8 cellular contexts compared by ENCODE assay signal in the genomic region with DNA sequence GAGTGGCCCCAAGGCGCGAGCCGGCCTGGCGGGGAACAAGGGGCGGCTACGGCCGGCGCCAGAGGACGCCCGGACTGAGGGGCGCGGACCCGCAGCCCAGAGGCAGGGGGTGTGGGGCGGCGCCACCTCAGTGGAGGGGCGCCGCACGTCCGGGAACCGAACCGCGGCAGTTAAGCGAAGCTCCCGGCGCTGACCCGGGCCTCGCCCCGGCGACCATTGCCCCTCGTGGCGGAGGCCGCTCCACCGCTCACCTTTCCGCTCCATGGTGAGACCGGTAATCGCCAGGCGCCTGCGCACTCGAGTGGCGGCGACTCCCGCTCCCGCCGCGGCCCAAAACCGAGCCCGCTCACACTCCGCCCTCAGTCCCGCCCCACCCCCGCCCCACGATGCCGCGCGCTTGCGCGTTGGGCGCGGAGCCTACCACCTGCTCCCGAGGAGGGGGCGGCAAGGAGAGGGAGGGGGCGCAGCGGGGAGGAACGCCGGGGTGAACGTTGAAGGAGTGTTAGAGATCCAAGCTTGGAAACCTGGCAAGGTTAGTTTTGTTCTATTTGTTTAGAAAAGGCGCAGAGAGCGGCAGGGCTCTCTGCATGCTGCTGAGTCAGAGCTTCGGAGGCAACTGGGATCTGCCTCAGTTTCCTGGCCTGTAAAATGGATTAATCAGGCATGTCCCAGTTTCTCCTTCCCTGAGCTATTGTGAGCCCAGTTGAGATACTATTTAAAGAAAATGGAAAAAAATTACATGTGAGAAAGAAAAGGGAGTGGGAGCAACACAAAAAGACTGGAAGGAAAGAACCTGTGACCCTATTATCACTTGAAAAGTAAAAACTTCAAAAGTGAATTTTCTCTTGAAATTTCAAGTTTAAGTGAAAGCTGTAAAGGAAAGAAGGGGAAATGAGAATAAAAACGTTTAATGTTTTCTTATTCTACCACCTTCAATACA. TPM values are rescaled to one million over a fixed set of nuclear protein-coding genes. Genes with fewer than 3 reads are reported as not detected.
A peak's percentile ranks its signal among the peaks of the same experiment; 100 is the strongest.
DNase-seq lines count a peak whose midpoint lies in the region; ATAC-seq and TF ChIP-seq lines count a peak whose summit lies in the region.

A gene (minus strand): TSS at position 306 of the 940 bp plus-strand sequence. CDS start 42 bp downstream, at position 264.

- H3K9me3 ChIP-seq in esophagus muscularis mucosa (no peaks in the 10 kb centered on the region), muscle layer of duodenum (ENCODE audit: control insufficient read depth in 1 of 2, low read length in 2 of 2) (no peaks in the 10 kb centered on the region)

- TF ChIP-seq POLR2A in esophagus muscularis mucosa (IDR thresholded peaks at IDR 0.05; ENCODE audit: low read depth) = no peak

- H3K4me1 Mint-ChIP-seq in activated T-cell treated with anti-CD3 and anti-CD28 coated beads, Interleukin-2, amount 50 U/mL, for 4 hours (ENCODE audit: low read depth) = peaks cover 34% of the 10 kb centered on the region

- H3K4me3 Mint-ChIP-seq in activated T-cell treated with anti-CD3 and anti-CD28 coated beads, Interleukin-2, amount 50 U/mL, for 4 hours = peak within 1 kb of the TSS; percentile 93

- intact Hi-C loops in esophagus muscularis mucosa (cut with DNase I) = no loop called here

- no peaks in the 10 kb centered on the region for H3K27me3 Mint-ChIP-seq in activated T-cell treated with anti-CD3 and anti-CD28 coated beads, Interleukin-2, amount 50 U/mL, for 4 hours (ENCODE audit: low read depth)

- 1% methylated on average over 31 of the region's 69 CpGs for WGBS in esophagus muscularis mucosa

- H3K4me3 ChIP-seq in Jurkat, Clone E6-1 (ENCODE audit: low read length) = peak within 1 kb of the TSS; percentile 80
- H3K4me3 ChIP-seq in esophagus muscularis mucosa = peak within 1 kb of the TSS; percentile 83 to 99 (median 96)
- H3K4me3 ChIP-seq in muscle layer of duodenum (ENCODE audit: low read depth in 1 of 2, low read length in 2 of 2) = peak within 1 kb of the TSS; percentile 84 to 91

- TF ChIP-seq EP300 in esophagus muscularis mucosa (IDR thresholded peaks at IDR 0.05) = no peak

- DNase-seq in DMS153 treated with DMSO at 0.1 percent for 48 hours (lab: John Stamatoyannopoulos, UW; ENCODE audit: unreplicated experiment) = peak; percentile 76
- DNase-seq in Jurkat, Clone E6-1 (ENCODE audit: low read depth, low spot score) = peak; percentile 84
- DNase-seq in activated T-cell treated with anti-CD3 and anti-CD28 coated beads, Interleukin-2, amount 50 U/mL, for 4 hours = peak; percentile 82
- peak; percentile 93 for DNase-seq in esophagus muscularis mucosa (ENCODE audit: extremely low spot score)
- DNase-seq in stimulated activated CD8-positive, alpha-beta memory T cell treated with anti-CD3 and anti-CD28 coated beads, Interleukin-7, amount 100 ng/mL, for 24 hours (ENCODE audit: low read depth) = peak; percentile 76

- H3K9me3 Mint-ChIP-seq in activated T-cell treated with anti-CD3 and anti-CD28 coated beads, Interleukin-2, amount 50 U/mL, for 4 hours = no peaks in the 10 kb centered on the region

- peaks cover 0 to 5% (median 0%) of the 10 kb centered on the region in 4 donors for H3K36me3 ChIP-seq in esophagus muscularis mucosa
- no peaks in the 10 kb centered on the region for H3K36me3 ChIP-seq in muscle layer of duodenum (ENCODE audit: control insufficient read depth in 1 of 2, insufficient read depth in 2 of 2, low read length in 2 of 2)

- H3K36me3 Mint-ChIP-seq in activated T-cell treated with anti-CD3 and anti-CD28 coated beads, Interleukin-2, amount 50 U/mL, for 4 hours (ENCODE audit: insufficient read depth) = peaks cover 10% of the 10 kb centered on the region

- H3K27me3 ChIP-seq in esophagus muscularis mucosa (no peaks in the 10 kb centered on the region), muscle layer of duodenum (ENCODE audit: low read depth, low read length) (no peaks in the 10 kb centered on the region)

- ATAC-seq in GM21576 (IDR thresholded peaks at IDR 0.05; ENCODE audit: unreplicated experiment) = peak; percentile 70
- ATAC-seq in activated T-cell treated with anti-CD3 and anti-CD28 coated beads, Interleukin-2, amount 50 U/mL, for 4 hours = peak; percentile 77 to 79

- H3K4me1 ChIP-seq in esophagus muscularis mucosa (peaks cover 10 to 43% (median 34%) of the 10 kb centered on the region in 4 donors), muscle layer of duodenum (ENCODE audit: control insufficient read depth in 1 of 2, insufficient read depth in 2 of 2, low read length in 2 of 2) (peaks cover 0 to 21% of the 10 kb centered on the region in 2 donors)

- peak in 1 of 3 experiments; percentile 8 for TF ChIP-seq CTCF in esophagus muscularis mucosa (IDR thresholded peaks at IDR 0.05)

- H3K27ac ChIP-seq in esophagus muscularis mucosa (replicated peaks in 1 of 4) (peak within 1 kb of the TSS; percentile 80 to 85 (median 82)), muscle layer of duodenum (ENCODE audit: low read length) (peak within 1 kb of the TSS; percentile 86)

TF ChIP-seq in PFSK-1, 5 proteins besides CTCF, POLR2A, EP300 and RAD21:
- TF ChIP-seq TAF1 (IDR thresholded peaks at IDR 0.05; ENCODE audit: borderline replicate concordance, insufficient read depth, low read length) = peak; percentile 97
- TF ChIP-seq FOXP2 (optimal IDR thresholded peaks at IDR 0.05; ENCODE audit: borderline replicate concordance, extremely low read depth, extremely low read length, insufficient read depth) = peak; percentile 79
- TF ChIP-seq SIN3A (IDR thresholded peaks at IDR 0.05; ENCODE audit: borderline replicate concordance, insufficient read depth, low read length) = no peak
- TF ChIP-seq, protein P1, sequence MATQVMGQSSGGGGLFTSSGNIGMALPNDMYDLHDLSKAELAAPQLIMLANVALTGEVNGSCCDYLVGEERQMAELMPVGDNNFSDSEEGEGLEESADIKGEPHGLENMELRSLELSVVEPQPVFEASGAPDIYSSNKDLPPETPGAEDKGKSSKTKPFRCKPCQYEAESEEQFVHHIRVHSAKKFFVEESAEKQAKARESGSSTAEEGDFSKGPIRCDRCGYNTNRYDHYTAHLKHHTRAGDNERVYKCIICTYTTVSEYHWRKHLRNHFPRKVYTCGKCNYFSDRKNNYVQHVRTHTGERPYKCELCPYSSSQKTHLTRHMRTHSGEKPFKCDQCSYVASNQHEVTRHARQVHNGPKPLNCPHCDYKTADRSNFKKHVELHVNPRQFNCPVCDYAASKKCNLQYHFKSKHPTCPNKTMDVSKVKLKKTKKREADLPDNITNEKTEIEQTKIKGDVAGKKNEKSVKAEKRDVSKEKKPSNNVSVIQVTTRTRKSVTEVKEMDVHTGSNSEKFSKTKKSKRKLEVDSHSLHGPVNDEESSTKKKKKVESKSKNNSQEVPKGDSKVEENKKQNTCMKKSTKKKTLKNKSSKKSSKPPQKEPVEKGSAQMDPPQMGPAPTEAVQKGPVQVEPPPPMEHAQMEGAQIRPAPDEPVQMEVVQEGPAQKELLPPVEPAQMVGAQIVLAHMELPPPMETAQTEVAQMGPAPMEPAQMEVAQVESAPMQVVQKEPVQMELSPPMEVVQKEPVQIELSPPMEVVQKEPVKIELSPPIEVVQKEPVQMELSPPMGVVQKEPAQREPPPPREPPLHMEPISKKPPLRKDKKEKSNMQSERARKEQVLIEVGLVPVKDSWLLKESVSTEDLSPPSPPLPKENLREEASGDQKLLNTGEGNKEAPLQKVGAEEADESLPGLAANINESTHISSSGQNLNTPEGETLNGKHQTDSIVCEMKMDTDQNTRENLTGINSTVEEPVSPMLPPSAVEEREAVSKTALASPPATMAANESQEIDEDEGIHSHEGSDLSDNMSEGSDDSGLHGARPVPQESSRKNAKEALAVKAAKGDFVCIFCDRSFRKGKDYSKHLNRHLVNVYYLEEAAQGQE (IDR thresholded peaks at IDR 0.05; ENCODE audit: insufficient read depth in 1 of 2, low read depth in 2 of 2, low read length in 2 of 2) = peak; percentile 40 to 42; a peak in 1 of 4 replicates
- peak; percentile 91 for TF ChIP-seq POLR2AphosphoS5 (IDR thresholded peaks at IDR 0.05; ENCODE audit: low read depth, low read length)
TF ChIP-seq in PFSK-1: peak in this region for 4.

RNA-seq across cellular contexts. Expression of the gene that starts here (rescaled TPM):
- polyA plus RNA-seq in Jurkat, Clone E6-1 (2012; ENCODE audit: insufficient read depth, insufficient read length) = 101 TPM
- polyA plus RNA-seq in PFSK-1 (2012; ENCODE audit: insufficient read length, low read depth) = 35.7 TPM
- 10 to 100 TPM; 91.3 to 97.8 (median 92.2) TPM for total RNA-seq in activated T-cell treated with anti-CD3 and anti-CD28 coated beads, Interleukin-2, amount 50 U/mL, for 4 hours
- total RNA-seq in esophagus muscularis mucosa = 10 to 100 TPM; 25.4 to 36.5 (median 30.4) TPM

Comparison
In these comparisons a context has a peak if more than half of its experiments do, and no peak if none do; other contexts are left out.
1. Peak in every context shown above with its lines: DNase-seq, ATAC-seq, H3K4me3 ChIP-seq and H3K27ac ChIP-seq.